ENCODE assay signal across 18 cellular contexts in the genomic region with DNA sequence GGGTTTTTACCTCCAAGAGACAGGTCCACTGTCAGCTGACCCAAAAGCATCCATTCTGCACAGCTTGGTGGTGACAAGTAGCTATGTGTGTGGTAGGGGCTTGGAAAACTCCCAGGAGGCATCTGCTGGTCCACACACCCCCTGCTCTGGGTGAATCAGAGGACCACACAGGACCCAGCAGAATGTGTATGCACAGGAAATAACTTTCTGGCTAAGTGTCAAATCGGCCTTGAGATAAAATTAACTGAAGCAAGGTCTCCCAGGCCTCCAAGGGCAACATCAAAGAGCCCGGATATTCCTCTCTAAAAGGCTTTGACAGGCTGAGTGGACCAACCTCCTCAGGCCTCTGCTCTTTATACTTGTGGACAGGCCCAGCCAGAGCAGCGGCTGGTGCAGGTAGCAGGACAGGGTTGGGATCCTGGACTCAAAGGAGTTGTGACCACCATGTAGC.
DNase-seq lines count a peak whose midpoint lies in the region; ATAC-seq lines count a peak whose summit lies in the region.
"Had no signal": no experiment of that assay in that cellular context is flagged by ENCODE, and none has a peak within 500 bp of the region (broad histone marks: within the 10 kb centered on the region; RNA-seq: fewer than 3 reads in every experiment).

No MANE protein-coding gene starts in this region.

- ATAC-seq in HG03108 (IDR thresholded peaks at IDR 0.05; ENCODE audit: unreplicated experiment) (no peak), GM21528 (IDR thresholded peaks at IDR 0.05; ENCODE audit: low FRiP score, unreplicated experiment) (no peak), HG03095 (IDR thresholded peaks at IDR 0.05; ENCODE audit: unreplicated experiment) (no peak)
- ATAC-seq: naive thymus-derived CD4-positive, alpha-beta T cell; T-helper 17 cell had no signal

- DNase-seq in AG20443 (ENCODE audit: low spot score) (peak; percentile 47), HS-27A (ENCODE audit: low read depth) (peak; percentile 68), astrocyte of the hippocampus (ENCODE audit: low read depth, low spot score) (peak; percentile 79), kidney glomerular epithelial cell (lab: John Stamatoyannopoulos, UW) (peak; percentile 66), SW 1271 (lab: John Stamatoyannopoulos, UW) (no peak)
- DNase-seq: activated CD4-positive, alpha-beta T cell treated with anti-CD3 and anti-CD28 coated beads, Interleukin-2, amount 10 ng/mL, durations not matched to agents 24 days and 14 days; activated T-cell treated with anti-CD3 and anti-CD28 coated beads, Interleukin-2, amount 50 U/mL, for 48 hours; amniotic stem cell; glutamatergic neuron; H7; kidney; naive thymus-derived CD4-positive, alpha-beta T cell; NCI-H1105; T-helper 17 cell; uterus had no signal

Comparison
In these comparisons a context has a peak if more than half of its experiments do, and no peak if none do; other contexts are left out.
1. DNase-seq: peak in AG20443 (single experiment), HS-27A (single experiment), astrocyte of the hippocampus (single experiment) and kidney glomerular epithelial cell (single experiment); none in SW 1271 (0 of 2).